In the genomic region with DNA sequence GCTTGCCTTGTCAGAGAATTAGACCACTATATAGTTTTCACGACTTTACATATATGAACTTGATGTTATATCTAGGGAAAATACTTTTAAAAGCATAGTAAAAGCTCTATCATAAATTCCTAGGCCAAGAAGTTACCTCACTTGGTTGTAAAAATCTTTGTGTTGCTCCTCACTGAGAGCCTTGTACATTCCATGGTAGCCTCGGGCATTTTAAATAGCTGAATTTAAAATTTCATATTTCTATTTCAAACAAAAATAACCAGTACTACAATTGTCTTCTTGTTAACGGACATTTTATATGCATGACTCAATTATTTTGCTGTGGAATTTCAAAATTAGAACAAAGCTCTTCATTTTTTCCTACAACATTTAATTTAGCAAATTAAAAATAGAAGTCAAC, we compare ENCODE assay signal across 14 cellular contexts.
DNase-seq lines count a peak whose midpoint lies in the region; ATAC-seq and TF ChIP-seq lines count a peak whose summit lies in the region.
"Had no signal": no experiment of that assay in that cellular context is flagged by ENCODE, and none has a peak within 500 bp of the region (broad histone marks: within the 10 kb centered on the region; RNA-seq: fewer than 3 reads in every experiment).

No MANE protein-coding gene starts in this region.

- BruUV-seq in HCT116 (replicated peaks; lab: Mats Ljungman, UMichigan), result no TSS peak

- H3K36me3 ChIP-seq in HCT116 (ENCODE audit: control insufficient read depth in 1 of 2, insufficient read depth in 2 of 2, low read length in 2 of 2) (no peaks in the 10 kb centered on the region), SK-N-MC (ENCODE audit: insufficient read depth, low read length) (no peaks in the 10 kb centered on the region), upper lobe of right lung (no peaks in the 10 kb centered on the region)
- H3K36me3 ChIP-seq: BLaER1 treated with 17β-estradiol and CSF1 and Interleukin-3, amounts not matched to agents 10 nM and 100 nM had no signal

- H3K4me1 ChIP-seq in HCT116 (ENCODE audit: control insufficient read depth in 1 of 2, insufficient read depth in 2 of 2, low read length in 2 of 2) (peaks cover 6 to 24% of the 10 kb centered on the region in 2 experiments; a peak in 3 of 4 replicates), upper lobe of right lung (peaks cover 4% of the 10 kb centered on the region)

- POLR2A ChIA-PET in HCT116 (lab: Charles Lee), result no interaction called here

- TF ChIP-seq POLR2A in HCT116 (IDR thresholded peaks at IDR 0.05; ENCODE audit: borderline replicate concordance, extremely low read depth, insufficient read depth, insufficient read length), result no peak

- ATAC-seq in HCT116, result no peak
- no peak for ATAC-seq in HG03097 (IDR thresholded peaks at IDR 0.05; ENCODE audit: low FRiP score, unreplicated experiment)
- no peak for ATAC-seq in upper lobe of right lung
- ATAC-seq: GM12878, HepG2 had no signal

- peaks cover 25% of the 10 kb centered on the region; the same call in 1 of the 2 replicates for H3K79me2 ChIP-seq in HCT116 (ENCODE audit: insufficient read depth, low read length)

- H3K9ac ChIP-seq in HCT116 (ENCODE audit: low read length) (no peak overlapping the region), SK-N-MC (ENCODE audit: insufficient read length) (no peak overlapping the region)
- H3K9ac ChIP-seq: BLaER1 treated with 17β-estradiol and CSF1 and Interleukin-3, amounts not matched to agents 10 nM and 100 nM had no signal

- no peak for TF ChIP-seq RAD21 in HCT116 (IDR thresholded peaks at IDR 0.05; ENCODE audit: low read depth)

- DNase-seq in HCT116 (ENCODE audit: low read depth, low spot score) (no peak), SK-N-MC (ENCODE audit: low read depth, low spot score) (peak; percentile 10), foreskin melanocyte (peak; percentile 64), NOMO-1 treated with dmso at 0.1 percent for 144 hours (lab: John Stamatoyannopoulos, UW; ENCODE audit: unreplicated experiment) (no peak), upper lobe of right lung (no peak), AG20443 (ENCODE audit: low spot score) (no peak)
- DNase-seq: CD4-positive, CD25-positive, alpha-beta regulatory T cell; DMS 273 treated with DMSO at 0.1 percent for 48 hours; GOT3; H9 had no signal

- H3K27me3 ChIP-seq in HCT116 (ENCODE audit: insufficient read depth, low read length) (no peaks in the 10 kb centered on the region), upper lobe of right lung (no peaks in the 10 kb centered on the region)

- RAD21 ChIA-PET in HCT116 (lab: Charles Lee; ENCODE audit: low non-redundant PET in 1 of 2, low total read pairs in 2 of 2, uncharacterized antibody in 2 of 2, unreplicated experiment in 2 of 2), result no interaction called here

- H3K9me2 ChIP-seq in HCT116 (ENCODE audit: insufficient read depth), result no peaks in the 10 kb centered on the region

- CTCF ChIA-PET in HCT116 (lab: Charles Lee), result no interaction called here

- H3K4me2 ChIP-seq in HCT116 (ENCODE audit: low read length), result peak overlapping the region; percentile 17; the same call in 1 of the 2 replicates
- H3K4me2 ChIP-seq: BLaER1 treated with 17β-estradiol and CSF1 and Interleukin-3, amounts not matched to agents 10 nM and 100 nM had no signal

- H4K20me1 ChIP-seq in HCT116 (ENCODE audit: insufficient read depth), result no peaks in the 10 kb centered on the region
- H4K20me1 ChIP-seq: BLaER1 treated with 17β-estradiol and CSF1 and Interleukin-3, amounts not matched to agents 10 nM and 100 nM had no signal

- H2AFZ ChIP-seq in HCT116 (ENCODE audit: low read depth, low read length, poor library complexity, severe bottlenecking), result no peak overlapping the region

- H3K27ac ChIP-seq in HCT116 (ENCODE audit: low read depth, low read length) (no peak overlapping the region), SK-N-MC (no peak overlapping the region), upper lobe of right lung (no peak overlapping the region)
- H3K27ac ChIP-seq: BLaER1 treated with 17β-estradiol and CSF1 and Interleukin-3, amounts not matched to agents 10 nM and 100 nM had no signal

- H3K4me3 ChIP-seq in HCT116 (replicated peaks in 1 of 2; ENCODE audit: low read depth in 1 of 2, low read length in 2 of 2), result no peak overlapping the region
- no peak overlapping the region for H3K4me3 ChIP-seq in SK-N-MC
- no peak overlapping the region for H3K4me3 ChIP-seq in upper lobe of right lung
- H3K4me3 ChIP-seq: BLaER1 treated with 17β-estradiol and CSF1 and Interleukin-3, amounts not matched to agents 10 nM and 100 nM; GM12878 had no signal

- intact Hi-C loops in HCT116 (cut with micrococcal nuclease) (no loop called here), upper lobe of right lung (cut with DNase I) (no loop called here)

- TF ChIP-seq CTCF in HCT116 (IDR thresholded peaks at IDR 0.05 in 2 of 3, conservative IDR thresholded peaks at IDR 0.05 in 1 of 3; ENCODE audit: borderline replicate concordance in 1 of 3, insufficient read depth in 1 of 3, low read depth in 2 of 3, low read length in 2 of 3) (no peak), upper lobe of right lung (IDR thresholded peaks at IDR 0.05) (no peak)

- H3K9me3 ChIP-seq in HCT116 (ENCODE audit: control insufficient read depth in 1 of 2, insufficient read depth in 1 of 2, low read depth in 1 of 2, low read length in 2 of 2) (no peaks in the 10 kb centered on the region), SK-N-MC (ENCODE audit: low read depth, low read length) (no peaks in the 10 kb centered on the region), upper lobe of right lung (no peaks in the 10 kb centered on the region)
- H3K9me3 ChIP-seq: BLaER1 treated with 17β-estradiol and CSF1 and Interleukin-3, amounts not matched to agents 10 nM and 100 nM had no signal

TF ChIP-seq in HCT116, 20 proteins besides CTCF, POLR2A, EP300 and RAD21 (continues in another document):
- TF ChIP-seq, protein P1, sequence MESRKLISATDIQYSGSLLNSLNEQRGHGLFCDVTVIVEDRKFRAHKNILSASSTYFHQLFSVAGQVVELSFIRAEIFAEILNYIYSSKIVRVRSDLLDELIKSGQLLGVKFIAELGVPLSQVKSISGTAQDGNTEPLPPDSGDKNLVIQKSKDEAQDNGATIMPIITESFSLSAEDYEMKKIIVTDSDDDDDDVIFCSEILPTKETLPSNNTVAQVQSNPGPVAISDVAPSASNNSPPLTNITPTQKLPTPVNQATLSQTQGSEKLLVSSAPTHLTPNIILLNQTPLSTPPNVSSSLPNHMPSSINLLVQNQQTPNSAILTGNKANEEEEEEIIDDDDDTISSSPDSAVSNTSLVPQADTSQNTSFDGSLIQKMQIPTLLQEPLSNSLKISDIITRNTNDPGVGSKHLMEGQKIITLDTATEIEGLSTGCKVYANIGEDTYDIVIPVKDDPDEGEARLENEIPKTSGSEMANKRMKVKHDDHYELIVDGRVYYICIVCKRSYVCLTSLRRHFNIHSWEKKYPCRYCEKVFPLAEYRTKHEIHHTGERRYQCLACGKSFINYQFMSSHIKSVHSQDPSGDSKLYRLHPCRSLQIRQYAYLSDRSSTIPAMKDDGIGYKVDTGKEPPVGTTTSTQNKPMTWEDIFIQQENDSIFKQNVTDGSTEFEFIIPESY (IDR thresholded peaks at IDR 0.05; ENCODE audit: extremely low read depth, insufficient replicate concordance, low read length), result no peak
- TF ChIP-seq ELF1 (IDR thresholded peaks at IDR 0.05; ENCODE audit: borderline replicate concordance, low read depth) (no peak), SRF (IDR thresholded peaks at IDR 0.05; ENCODE audit: low read depth) (no peak), CEBPB (IDR thresholded peaks at IDR 0.05; ENCODE audit: low read depth) (no peak), FOSL1 (IDR thresholded peaks at IDR 0.05; ENCODE audit: low read depth) (no peak), CBX3 (IDR thresholded peaks at IDR 0.05; ENCODE audit: low read depth) (no peak), ZFX (IDR thresholded peaks at IDR 0.05) (no peak), JUND (IDR thresholded peaks at IDR 0.05) (no peak), TCF7L2 (IDR thresholded peaks at IDR 0.05; ENCODE audit: borderline replicate concordance, extremely low read depth, insufficient read depth, insufficient read length) (no peak), SIN3A (IDR thresholded peaks at IDR 0.05; ENCODE audit: low read depth) (no peak), EZH2 (IDR thresholded peaks at IDR 0.05) (no peak), ZNF274 (IDR thresholded peaks at IDR 0.05; ENCODE audit: low read depth, low read length) (no peak), POLR2AphosphoS5 (IDR thresholded peaks at IDR 0.05; ENCODE audit: low read depth, low read length) (no peak), EZH2phosphoT487 (IDR thresholded peaks at IDR 0.05; ENCODE audit: borderline replicate concordance) (no peak), YY1 (IDR thresholded peaks at IDR 0.05; ENCODE audit: extremely low read depth, insufficient replicate concordance, low read depth, low read length) (no peak)
- TF ChIP-seq, protein P2, sequence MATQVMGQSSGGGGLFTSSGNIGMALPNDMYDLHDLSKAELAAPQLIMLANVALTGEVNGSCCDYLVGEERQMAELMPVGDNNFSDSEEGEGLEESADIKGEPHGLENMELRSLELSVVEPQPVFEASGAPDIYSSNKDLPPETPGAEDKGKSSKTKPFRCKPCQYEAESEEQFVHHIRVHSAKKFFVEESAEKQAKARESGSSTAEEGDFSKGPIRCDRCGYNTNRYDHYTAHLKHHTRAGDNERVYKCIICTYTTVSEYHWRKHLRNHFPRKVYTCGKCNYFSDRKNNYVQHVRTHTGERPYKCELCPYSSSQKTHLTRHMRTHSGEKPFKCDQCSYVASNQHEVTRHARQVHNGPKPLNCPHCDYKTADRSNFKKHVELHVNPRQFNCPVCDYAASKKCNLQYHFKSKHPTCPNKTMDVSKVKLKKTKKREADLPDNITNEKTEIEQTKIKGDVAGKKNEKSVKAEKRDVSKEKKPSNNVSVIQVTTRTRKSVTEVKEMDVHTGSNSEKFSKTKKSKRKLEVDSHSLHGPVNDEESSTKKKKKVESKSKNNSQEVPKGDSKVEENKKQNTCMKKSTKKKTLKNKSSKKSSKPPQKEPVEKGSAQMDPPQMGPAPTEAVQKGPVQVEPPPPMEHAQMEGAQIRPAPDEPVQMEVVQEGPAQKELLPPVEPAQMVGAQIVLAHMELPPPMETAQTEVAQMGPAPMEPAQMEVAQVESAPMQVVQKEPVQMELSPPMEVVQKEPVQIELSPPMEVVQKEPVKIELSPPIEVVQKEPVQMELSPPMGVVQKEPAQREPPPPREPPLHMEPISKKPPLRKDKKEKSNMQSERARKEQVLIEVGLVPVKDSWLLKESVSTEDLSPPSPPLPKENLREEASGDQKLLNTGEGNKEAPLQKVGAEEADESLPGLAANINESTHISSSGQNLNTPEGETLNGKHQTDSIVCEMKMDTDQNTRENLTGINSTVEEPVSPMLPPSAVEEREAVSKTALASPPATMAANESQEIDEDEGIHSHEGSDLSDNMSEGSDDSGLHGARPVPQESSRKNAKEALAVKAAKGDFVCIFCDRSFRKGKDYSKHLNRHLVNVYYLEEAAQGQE (IDR thresholded peaks at IDR 0.05; ENCODE audit: low read depth), result no peak
- TF ChIP-seq, protein P3, sequence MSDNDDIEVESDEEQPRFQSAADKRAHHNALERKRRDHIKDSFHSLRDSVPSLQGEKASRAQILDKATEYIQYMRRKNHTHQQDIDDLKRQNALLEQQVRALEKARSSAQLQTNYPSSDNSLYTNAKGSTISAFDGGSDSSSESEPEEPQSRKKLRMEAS (IDR thresholded peaks at IDR 0.05), result no peak

Comparison
In these comparisons a context has a peak if more than half of its experiments do, and no peak if none do; other contexts are left out.
1. DNase-seq: peak in SK-N-MC (single experiment) and foreskin melanocyte (single experiment); none in HCT116 (single experiment), NOMO-1 treated with dmso at 0.1 percent for 144 hours (single experiment), upper lobe of right lung (single experiment) and AG20443 (single experiment).